Comparison of ENCODE assay signal across 22 cellular contexts in genomic region chr7:122460936-122461335, GRCh38.
DNase-seq lines count a peak whose midpoint lies in the region; FAIRE-seq and TF ChIP-seq lines count a peak whose summit lies in the region.
"Had no signal": no experiment of that assay in that cellular context is flagged by ENCODE, and none has a peak within 500 bp of the region (broad histone marks: within the 10 kb centered on the region; RNA-seq: fewer than 3 reads in every experiment).

No MANE protein-coding gene starts in this region.

- CTCF ChIA-PET in MCF 10A (lab: Yijun Ruan, JAX), result no interaction called here

- peak; percentile 66 for DNase-seq in dermis blood vessel endothelial cell
- no peak for DNase-seq in endothelial cell (ENCODE audit: low spot score)
- DNase-seq in lung microvascular endothelial cell (ENCODE audit: low read depth in 2 of 2), result peak; percentile 36 to 58
- DNase-seq in pulmonary artery endothelial cell (ENCODE audit: low read depth, low spot score), result peak; percentile 13
- no peak for DNase-seq in SIG-M5 (lab: John Stamatoyannopoulos, UW)
- no peak for DNase-seq in D721Med (ENCODE audit: insufficient read length, low spot score)
- no peak for DNase-seq in MCF 10A (ENCODE audit: unreplicated experiment)
- no peak for DNase-seq in HT-29 (ENCODE audit: low spot score)
- DNase-seq: 8988T; ACHN; BE2C; C1 segment of cervical spinal cord; CD4-positive, alpha-beta memory T cell; CD4-positive, CD25-positive, alpha-beta regulatory T cell; CD8-positive, alpha-beta memory T cell; COR-L47; DMS79 treated with DMSO at 0.1 percent for 48 hours; GF-D8 had no signal

- H3K27ac Mint-ChIP-seq in endothelial cell (ENCODE audit: unreplicated experiment) (peak overlapping the region; percentile 55), MCF 10A (ENCODE audit: low read depth, unreplicated experiment) (no peak overlapping the region)
- H3K27ac Mint-ChIP-seq: CD14-positive monocyte; CD4-positive, alpha-beta memory T cell; CD4-positive, CD25-positive, alpha-beta regulatory T cell; CD8-positive, alpha-beta memory T cell had no signal

- H3K27me3 Mint-ChIP-seq in endothelial cell (ENCODE audit: unreplicated experiment) (no peaks in the 10 kb centered on the region), MCF 10A (ENCODE audit: insufficient read depth, unreplicated experiment) (no peaks in the 10 kb centered on the region)
- H3K27me3 Mint-ChIP-seq: CD4-positive, alpha-beta memory T cell; CD4-positive, CD25-positive, alpha-beta regulatory T cell had no signal

- FAIRE-seq in D721Med (lab: Jason Lieb, UNC), result no peak
- FAIRE-seq: G401.6, GM12891, GM19239 had no signal

- H3K4me1 Mint-ChIP-seq in endothelial cell (ENCODE audit: unreplicated experiment) (peaks cover 6% of the 10 kb centered on the region), MCF 10A (ENCODE audit: insufficient read depth, unreplicated experiment) (no peaks in the 10 kb centered on the region)
- H3K4me1 Mint-ChIP-seq: CD14-positive monocyte; CD4-positive, alpha-beta memory T cell; CD4-positive, CD25-positive, alpha-beta regulatory T cell; CD8-positive, alpha-beta memory T cell had no signal

- BruUV-seq in MCF 10A (replicated peaks; lab: Mats Ljungman, UMichigan), result no TSS peak

- H3K4me3 Mint-ChIP-seq in endothelial cell (ENCODE audit: unreplicated experiment), result no peak overlapping the region
- H3K4me3 Mint-ChIP-seq in MCF 10A (ENCODE audit: unreplicated experiment), result no peak overlapping the region
- H3K4me3 Mint-ChIP-seq: CD14-positive monocyte; CD4-positive, alpha-beta memory T cell; CD4-positive, CD25-positive, alpha-beta regulatory T cell; CD8-positive, alpha-beta memory T cell had no signal

- no peaks in the 10 kb centered on the region for H3K36me3 Mint-ChIP-seq in endothelial cell (ENCODE audit: low read depth, unreplicated experiment)
- no peaks in the 10 kb centered on the region for H3K36me3 Mint-ChIP-seq in MCF 10A (ENCODE audit: insufficient read depth, unreplicated experiment)
- H3K36me3 Mint-ChIP-seq: CD14-positive monocyte; CD4-positive, alpha-beta memory T cell; CD4-positive, CD25-positive, alpha-beta regulatory T cell; CD8-positive, alpha-beta memory T cell had no signal

- intact Hi-C loops in MCF 10A (cut with micrococcal nuclease), result no loop called here

- no peaks in the 10 kb centered on the region for H3K9me3 Mint-ChIP-seq in endothelial cell (ENCODE audit: unreplicated experiment)
- no peaks in the 10 kb centered on the region for H3K9me3 Mint-ChIP-seq in MCF 10A (ENCODE audit: unreplicated experiment)

- POLR2A ChIA-PET in MCF 10A (lab: Yijun Ruan, JAX), result no interaction called here

- TF ChIP-seq CTCF in endothelial cell (IDR thresholded peaks at IDR 0.05; ENCODE audit: unreplicated experiment), result no peak
- TF ChIP-seq CTCF in D721Med (IDR thresholded peaks at IDR 0.05; ENCODE audit: insufficient read depth, missing control alignments), result no peak
- TF ChIP-seq CTCF in MCF 10A (IDR thresholded peaks at IDR 0.05; ENCODE audit: unreplicated experiment), result no peak

Comparison
In these comparisons a context has a peak if more than half of its experiments do, and no peak if none do; other contexts are left out.
1. DNase-seq: peak in dermis blood vessel endothelial cell (single experiment), lung microvascular endothelial cell (2 of 2) and pulmonary artery endothelial cell (single experiment); none in endothelial cell (single experiment), SIG-M5 (single experiment), D721Med (single experiment), MCF 10A (single experiment) and HT-29 (single experiment).